ENCODE assay signal across 6 cellular contexts in the genomic region with DNA sequence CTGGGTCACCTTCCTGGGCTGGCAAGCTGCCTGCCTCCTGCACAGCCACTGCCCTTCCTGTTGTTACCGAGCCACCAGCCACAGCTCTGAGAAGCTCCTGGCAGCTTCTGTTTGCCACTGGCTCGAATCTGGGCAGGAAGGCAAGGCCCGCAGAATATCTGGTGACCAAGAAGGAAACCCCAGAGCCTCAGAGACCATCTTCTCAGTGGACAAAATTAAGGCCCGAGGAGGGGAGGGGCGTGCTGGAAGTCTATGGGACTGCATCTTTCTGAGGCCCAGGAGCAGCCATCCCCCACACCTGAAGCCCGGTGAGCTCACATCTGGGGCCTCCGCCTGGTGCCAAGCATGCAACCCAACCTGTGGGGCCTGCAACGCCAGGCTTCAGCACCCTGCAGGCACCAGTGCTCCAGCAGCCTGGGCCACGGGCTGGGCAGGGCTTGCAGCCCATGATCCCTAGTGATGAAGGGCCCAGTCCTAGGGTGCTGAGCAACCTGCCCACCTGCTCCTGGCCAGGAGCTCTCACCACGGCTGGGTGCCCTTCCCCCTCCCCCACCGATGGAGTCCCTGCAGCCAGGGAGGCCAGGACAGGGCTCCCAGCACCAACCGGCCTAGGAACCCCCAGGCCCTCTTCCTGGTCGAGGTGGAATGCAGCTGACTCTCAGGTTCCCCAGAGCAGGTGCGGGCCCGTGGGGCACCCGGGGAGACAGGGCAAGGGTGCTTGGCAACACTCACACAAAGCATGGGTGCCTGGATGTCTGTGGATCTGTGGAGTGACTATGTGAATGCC. TPM values are rescaled to one million over a fixed set of nuclear protein-coding genes. Genes with fewer than 3 reads are reported as not detected.
DNase-seq lines count a peak whose midpoint lies in the region; ATAC-seq and TF ChIP-seq lines count a peak whose summit lies in the region.

No MANE protein-coding gene starts in this region.

- peaks cover 69% of the 10 kb centered on the region for H4K20me1 ChIP-seq in DND-41 (ENCODE audit: insufficient read depth, low read length)

- H3K23ac ChIP-seq in mesendoderm (ENCODE audit: low read length) = peak overlapping the region; percentile 66

- H3K4me1 ChIP-seq in DND-41 (ENCODE audit: insufficient read depth, low read length) (peaks cover 48% of the 10 kb centered on the region), mesendoderm (ENCODE audit: control insufficient read depth, low read depth, low read length) (no peaks in the 10 kb centered on the region)

- H3K27ac ChIP-seq in DND-41 (ENCODE audit: low read length) (peak overlapping the region; percentile 75), mesendoderm (ENCODE audit: low read depth, low read length) (no peak overlapping the region)

- no peak overlapping the region for H3K18ac ChIP-seq in mesendoderm (ENCODE audit: low read length)

- CTCF ChIA-PET in HEK293T (lab: Yijun Ruan, JAX) = no interaction called here

- no peaks in the 10 kb centered on the region for H3K9me3 Mint-ChIP-seq in activated T-helper 2 cell treated with anti-CD3 and anti-CD28 coated beads, Interferon-gamma antibody, Interleukin-2, Interleukin-4, amounts not matched to agents 10 μg/mL and 5 μg/mL and 100 μg/mL, durations not matched to agents 14 hours and 24 hours and 36 hours

- no peak overlapping the region for H4K5ac ChIP-seq in mesendoderm (ENCODE audit: low read length)

- POLR2A ChIA-PET in HEK293T (lab: Yijun Ruan, JAX) = interaction anchor here (1.0 to 1.2 kb wide), 2 partner anchors 18 to 50 kb away, joined by 3 read pairs; no protein-coding TSS in a partner anchor

- H3K36me3 ChIP-seq in DND-41 (ENCODE audit: insufficient read depth, low read length) (peaks cover 44% of the 10 kb centered on the region), mesendoderm (ENCODE audit: control insufficient read depth, insufficient read depth, low read length) (no peaks in the 10 kb centered on the region)

- peak overlapping the region; percentile 37 for H2AK5ac ChIP-seq in mesendoderm (ENCODE audit: low read length)

- peaks cover 18% of the 10 kb centered on the region for H3K4me1 Mint-ChIP-seq in activated T-helper 2 cell treated with anti-CD3 and anti-CD28 coated beads, Interferon-gamma antibody, Interleukin-2, Interleukin-4, amounts not matched to agents 10 μg/mL and 5 μg/mL and 100 μg/mL, durations not matched to agents 14 hours and 24 hours and 36 hours (ENCODE audit: low read depth)

- H2AFZ ChIP-seq in DND-41 (ENCODE audit: low read depth, low read length) = peak overlapping the region; percentile 90; the same call in 1 of the 2 replicates

- peak overlapping the region; percentile 71 for H3K4me3 Mint-ChIP-seq in activated T-helper 2 cell treated with anti-CD3 and anti-CD28 coated beads, Interferon-gamma antibody, Interleukin-2, Interleukin-4, amounts not matched to agents 10 μg/mL and 5 μg/mL and 100 μg/mL, durations not matched to agents 14 hours and 24 hours and 36 hours (ENCODE audit: low read depth)

- peaks cover 19% of the 10 kb centered on the region for H3K36me3 Mint-ChIP-seq in activated T-helper 2 cell treated with anti-CD3 and anti-CD28 coated beads, Interferon-gamma antibody, Interleukin-2, Interleukin-4, amounts not matched to agents 10 μg/mL and 5 μg/mL and 100 μg/mL, durations not matched to agents 14 hours and 24 hours and 36 hours (ENCODE audit: low read depth)

- 0 out of 3 replicates have a peak, but pooled peaks have one; percentile 0 for ATAC-seq in DND-41 (ENCODE audit: insufficient read depth, low read depth)
- no peak for ATAC-seq in HG02981 (IDR thresholded peaks at IDR 0.05; ENCODE audit: unreplicated experiment)

- H4K8ac ChIP-seq in mesendoderm (ENCODE audit: low read depth, low read length) = no peak overlapping the region

- peak overlapping the region; percentile 76 to 99; a peak in 3 of 4 replicates for H3K4me3 ChIP-seq in DND-41 (ENCODE audit: low read depth in 1 of 2, low read length in 2 of 2)
- H3K4me3 ChIP-seq in mesendoderm (ENCODE audit: low read length) = peak overlapping the region; percentile 72

- peak overlapping the region; percentile 91 for H3K9ac ChIP-seq in DND-41 (ENCODE audit: low read depth, low read length)
- H3K9ac ChIP-seq in mesendoderm (ENCODE audit: low read length) = peak overlapping the region; percentile 87

- H3K27me3 Mint-ChIP-seq in activated T-helper 2 cell treated with anti-CD3 and anti-CD28 coated beads, Interferon-gamma antibody, Interleukin-2, Interleukin-4, amounts not matched to agents 10 μg/mL and 5 μg/mL and 100 μg/mL, durations not matched to agents 14 hours and 24 hours and 36 hours (ENCODE audit: low read depth) = no peaks in the 10 kb centered on the region

- intact Hi-C loops in activated T-helper 2 cell treated with anti-CD3 and anti-CD28 coated beads, Interferon-gamma antibody, Interleukin-2, Interleukin-4, amounts not matched to agents 10 μg/mL and 5 μg/mL and 100 μg/mL, durations not matched to agents 14 hours and 24 hours and 36 hours (cut with micrococcal nuclease) = no loop called here

- H3K27me3 ChIP-seq in DND-41 (ENCODE audit: insufficient read depth, low read length, poor library complexity) (no peaks in the 10 kb centered on the region), mesendoderm (ENCODE audit: insufficient read depth, low read length, poor library complexity) (no peaks in the 10 kb centered on the region)

- no peak overlapping the region for H2BK5ac ChIP-seq in mesendoderm (ENCODE audit: low read length)

- H3K4me2 ChIP-seq in DND-41 (ENCODE audit: insufficient read depth, low read length) = peak overlapping the region; percentile 100
- peak overlapping the region; percentile 87 for H3K4me2 ChIP-seq in mesendoderm (ENCODE audit: low read length)

- peak overlapping the region; percentile 38 for H3K27ac Mint-ChIP-seq in activated T-helper 2 cell treated with anti-CD3 and anti-CD28 coated beads, Interferon-gamma antibody, Interleukin-2, Interleukin-4, amounts not matched to agents 10 μg/mL and 5 μg/mL and 100 μg/mL, durations not matched to agents 14 hours and 24 hours and 36 hours

- H2BK15ac ChIP-seq in mesendoderm (replicated peaks; ENCODE audit: low read depth) = no peak overlapping the region

- H3K79me1 ChIP-seq in mesendoderm (ENCODE audit: low read length) = peaks cover 21% of the 10 kb centered on the region

- H3K79me2 ChIP-seq in DND-41 (ENCODE audit: insufficient read depth, low read length) (peaks cover 59% of the 10 kb centered on the region), mesendoderm (ENCODE audit: control insufficient read depth, insufficient read depth, low read length) (peaks cover 34% of the 10 kb centered on the region)

- DNase-seq in DND-41 (no peak), mesendoderm (no peak), HEK293T (ENCODE audit: extremely low spot score) (no peak)
- no peak for DNase-seq in activated T-helper 2 cell treated with anti-CD3 and anti-CD28 coated beads, Interferon-gamma antibody, Interleukin-2, Interleukin-4, amounts not matched to agents 10 μg/mL and 5 μg/mL and 100 μg/mL, durations not matched to agents 14 hours and 24 hours and 36 hours (ENCODE audit: low spot score)
- DNase-seq in stimulated activated CD4-positive, alpha-beta T cell treated with anti-CD3 and anti-CD28 coated beads, Interleukin-1b, Interleukin-23, amount 100 ng/mL, for 48 hours = no peak

- no peak for TF ChIP-seq CTCF in DND-41 (IDR thresholded peaks at IDR 0.05; ENCODE audit: borderline replicate concordance, extremely low read depth, low read length, poor library complexity, severe bottlenecking)

- peak overlapping the region; percentile 46 for H3K4ac ChIP-seq in mesendoderm (ENCODE audit: low read depth, low read length)

- no peaks in the 10 kb centered on the region for H3K9me3 ChIP-seq in DND-41 (ENCODE audit: insufficient read depth, low read length, severe bottlenecking)

- H2BK120ac ChIP-seq in mesendoderm (ENCODE audit: low read depth, low read length) = no peak overlapping the region

- no CpG with 5 or more reads among the region's 16 CpGs for WGBS in mesendoderm (ENCODE audit: extremely low coverage, insufficient coverage, low lambda C conversion rate)

- peak overlapping the region; percentile 91 for H3K56ac ChIP-seq in mesendoderm (ENCODE audit: low read length)

TF ChIP-seq in HEK293T, 16 proteins besides CTCF, POLR2A, EP300 and RAD21 (continues in another document):
- TF ChIP-seq FOXA1 (IDR thresholded peaks at IDR 0.05) (no peak), SUZ12 (IDR thresholded peaks at IDR 0.05) (no peak), ELF4 (IDR thresholded peaks at IDR 0.05) (no peak), NFRKB (IDR thresholded peaks at IDR 0.05) (no peak), FOXM1 (IDR thresholded peaks at IDR 0.05; ENCODE audit: borderline replicate concordance) (no peak), TARDBP (IDR thresholded peaks at IDR 0.05) (no peak)

RNA-seq across cellular contexts. Expression of gene CPTP, which starts 0.9 kb away (rescaled TPM):
- total RNA-seq in activated T-helper 2 cell treated with anti-CD3 and anti-CD28 coated beads, Interferon-gamma antibody, Interleukin-2, Interleukin-4, amounts not matched to agents 10 μg/mL and 5 μg/mL and 100 μg/mL, durations not matched to agents 14 hours and 24 hours and 36 hours = 12.1 and 13.1 TPM in 2 replicates
- polyA plus RNA-seq in mesendoderm (2013, experiment 1 of 2) = 7.5 TPM
- 7.1 TPM for polyA plus RNA-seq in mesendoderm (2013, experiment 2 of 2)

RNA-seq across cellular contexts. Expression of gene INTS11, which starts 1.0 kb away (rescaled TPM):
- total RNA-seq in activated T-helper 2 cell treated with anti-CD3 and anti-CD28 coated beads, Interferon-gamma antibody, Interleukin-2, Interleukin-4, amounts not matched to agents 10 μg/mL and 5 μg/mL and 100 μg/mL, durations not matched to agents 14 hours and 24 hours and 36 hours = 127 and 138 TPM in 2 replicates
- polyA plus RNA-seq in mesendoderm (2013, experiment 1 of 2) = 75.3 TPM
- polyA plus RNA-seq in mesendoderm (2013, experiment 2 of 2) = 73.8 TPM

RNA-seq across cellular contexts. Expression of gene TAS1R3, which starts 5.6 kb away (rescaled TPM):
- 0.32 and 0.44 TPM in 2 replicates for total RNA-seq in activated T-helper 2 cell treated with anti-CD3 and anti-CD28 coated beads, Interferon-gamma antibody, Interleukin-2, Interleukin-4, amounts not matched to agents 10 μg/mL and 5 μg/mL and 100 μg/mL, durations not matched to agents 14 hours and 24 hours and 36 hours
- polyA plus RNA-seq in mesendoderm (2013, experiment 1 of 2) = 0.03 TPM
- polyA plus RNA-seq in mesendoderm (2013, experiment 2 of 2) = 0.04 TPM

RNA-seq across cellular contexts. Expression of gene PUSL1, which starts 17.1 kb away (rescaled TPM):
- 31.6 and 31.8 TPM in 2 replicates for total RNA-seq in activated T-helper 2 cell treated with anti-CD3 and anti-CD28 coated beads, Interferon-gamma antibody, Interleukin-2, Interleukin-4, amounts not matched to agents 10 μg/mL and 5 μg/mL and 100 μg/mL, durations not matched to agents 14 hours and 24 hours and 36 hours
- 24.0 TPM for polyA plus RNA-seq in mesendoderm (2013, experiment 1 of 2)
- 25.0 TPM for polyA plus RNA-seq in mesendoderm (2013, experiment 2 of 2)

RNA-seq across cellular contexts. Expression of gene ACAP3, which starts 17.8 kb away (rescaled TPM):
- 43.4 and 50.1 TPM in 2 replicates for total RNA-seq in activated T-helper 2 cell treated with anti-CD3 and anti-CD28 coated beads, Interferon-gamma antibody, Interleukin-2, Interleukin-4, amounts not matched to agents 10 μg/mL and 5 μg/mL and 100 μg/mL, durations not matched to agents 14 hours and 24 hours and 36 hours
- polyA plus RNA-seq in mesendoderm (2013, experiment 1 of 2) = 7.8 TPM
- polyA plus RNA-seq in mesendoderm (2013, experiment 2 of 2) = 8.1 TPM
